ENCODE assay signal across 33 cellular contexts in genomic region chr12:46945591-46945990, GRCh38.
"Had no signal": no experiment of that assay in that cellular context is flagged by ENCODE, and none has a peak within 500 bp of the region (broad histone marks: within the 10 kb centered on the region; RNA-seq: fewer than 3 reads in every experiment).

No MANE protein-coding gene starts in this region.

- DNase-seq: Kasumi-1, MM.1S, MV-4-11, NCI-H1048, NCI-H1092, NCI-H1092 treated with DMSO at 0.1 percent for 48 hours, NCI-H1105, NCI-H1105 treated with DMSO at 0.1 percent for 48 hours, NCI-H1417, NCI-H1417 treated with DMSO at 0.1 percent for 48 hours, NCI-H1436, NCI-H1436 treated with DMSO at 0.1 percent for 48 hours, NCI-H146, NCI-H1694, NCI-H1694 treated with DMSO at 0.1 percent for 48 hours, NCI-H187, NCI-H187 treated with DMSO at 0.1 percent for 48 hours, NCI-H1930, NCI-H2029, NCI-H2029 treated with DMSO at 0.1 percent for 48 hours, NCI-H2081, NCI-H2081 treated with DMSO at 0.1 percent for 48 hours, NCI-H2107, NCI-H2171, NCI-H2171 treated with DMSO at 0.1 percent for 48 hours, NCI-H2227 treated with DMSO at 0.1 percent for 48 hours, NCI-H345, NCI-H446, NCI-H446 treated with DMSO at 0.1 percent for 48 hours, NCI-H510A, NCI-H510A treated with DMSO at 0.1 percent for 48 hours, NCI-H524 treated with DMSO at 0.1 percent for 48 hours had no signal

- H3K36me3 ChIP-seq: MG63 had no signal

- H3K4me3 ChIP-seq: MG63 had no signal

- H3K27me3 ChIP-seq: MG63 had no signal
